ENCODE assay signal across 14 cellular contexts in genomic region chr12:49093746-49094103, GRCh38. TPM values are rescaled to one million over a fixed set of nuclear protein-coding genes. Genes with fewer than 3 reads are reported as not detected.
DNase-seq lines count a peak whose midpoint lies in the region; ATAC-seq lines count a peak whose summit lies in the region.
"Had no signal": no experiment of that assay in that cellular context is flagged by ENCODE, and none has a peak within 500 bp of the region (broad histone marks: within the 10 kb centered on the region; RNA-seq: fewer than 3 reads in every experiment).

No MANE protein-coding gene starts in this region.

- DNase-seq in 8988T, result peak; percentile 30
- DNase-seq in ecto neural progenitor cell (ENCODE audit: low spot score), result peak; percentile 63
- DNase-seq in naive thymus-derived CD4-positive, alpha-beta T cell, result no peak
- DNase-seq: activated naive CD4-positive, alpha-beta T cell treated with anti-CD3 and anti-CD28 coated beads for 36 hours; DMS153; stimulated activated CD4-positive, alpha-beta T cell treated with anti-CD3 and anti-CD28 coated beads, Interleukin-4, amount 100 ng/mL, for 1 hour had no signal

- H3K4me3 ChIP-seq in naive thymus-derived CD4-positive, alpha-beta T cell (ENCODE audit: low read length), result no peak overlapping the region

- peaks cover 0 to 2% (median 0%) of the 10 kb centered on the region in 11 donors for H3K9me3 Mint-ChIP-seq in naive thymus-derived CD4-positive, alpha-beta T cell
- H3K9me3 Mint-ChIP-seq: activated naive CD4-positive, alpha-beta T cell treated with anti-CD3 and anti-CD28 coated beads for 36 hours; mesothelial cell of epicardium had no signal

- ATAC-seq in naive thymus-derived CD4-positive, alpha-beta T cell, result no peak
- no peak for ATAC-seq in GM21529 (IDR thresholded peaks at IDR 0.05; ENCODE audit: unreplicated experiment)
- ATAC-seq in HG03139 (IDR thresholded peaks at IDR 0.05; ENCODE audit: unreplicated experiment), result no peak
- ATAC-seq in GM21526 (IDR thresholded peaks at IDR 0.05; ENCODE audit: low FRiP score, unreplicated experiment), result no peak
- no peak for ATAC-seq in GM19351 (IDR thresholded peaks at IDR 0.05; ENCODE audit: unreplicated experiment)

- intact Hi-C loops in naive thymus-derived CD4-positive, alpha-beta T cell (cut with micrococcal nuclease), result loop anchor here in 1 of 2 donors (5.0 kb wide), 1 partner anchor 254 kb away; the partner anchor contains the start of gene DNAJC22

- POLR2A ChIA-PET in naive thymus-derived CD4-positive, alpha-beta T cell (lab: Charles Lee), result interaction anchor here (2.5 to 4.4 kb wide), 2 partner anchors 16 to 37 kb away, joined by 10 to 21 read pairs; partner anchors contain the start of genes LMBR1L and TUBA1B

- H3K27me3 ChIP-seq in naive thymus-derived CD4-positive, alpha-beta T cell (ENCODE audit: control insufficient read depth in 2 of 2, insufficient read depth in 2 of 2, low read length in 2 of 2), result peaks cover 14 to 35% of the 10 kb centered on the region in 2 donors

- H3K27ac ChIP-seq in naive thymus-derived CD4-positive, alpha-beta T cell (ENCODE audit: low read depth, low read length), result no peak overlapping the region
- H3K27ac ChIP-seq: epithelial cell of prostate had no signal

- peak overlapping the region; percentile 25; the same call in 1 of the 2 replicates for H3K9ac ChIP-seq in ES-I3 (ENCODE audit: low read depth, low read length)

- H3K27me3 Mint-ChIP-seq in naive thymus-derived CD4-positive, alpha-beta T cell, result peaks cover 48 to 62% (median 57%) of the 10 kb centered on the region in 5 donors

- peaks cover 22 to 52% (median 47%) of the 10 kb centered on the region in 7 donors for H3K4me1 Mint-ChIP-seq in naive thymus-derived CD4-positive, alpha-beta T cell

- no peaks in the 10 kb centered on the region for H3K9me3 ChIP-seq in ES-I3 (ENCODE audit: control insufficient read depth, insufficient read depth, low read length)
- H3K9me3 ChIP-seq in naive thymus-derived CD4-positive, alpha-beta T cell (ENCODE audit: control insufficient read depth in 2 of 3, low read length in 3 of 3), result no peaks in the 10 kb centered on the region

- H3K4me3 Mint-ChIP-seq in naive thymus-derived CD4-positive, alpha-beta T cell, result peak overlapping the region in 7 of 10 donors; percentile 13 to 76 (median 35)
- H3K4me3 Mint-ChIP-seq: activated naive CD4-positive, alpha-beta T cell treated with anti-CD3 and anti-CD28 coated beads for 36 hours; mesothelial cell of epicardium had no signal

- peaks cover 14% of the 10 kb centered on the region; the same call in 1 of the 2 replicates for H3K4me1 ChIP-seq in ES-I3 (ENCODE audit: insufficient read depth, low read length)
- peaks cover 31 to 42% of the 10 kb centered on the region in 2 donors for H3K4me1 ChIP-seq in naive thymus-derived CD4-positive, alpha-beta T cell (ENCODE audit: control insufficient read depth in 2 of 2, insufficient read depth in 2 of 2, low read length in 2 of 2)

- H3K36me3 Mint-ChIP-seq in naive thymus-derived CD4-positive, alpha-beta T cell, result peaks cover 0 to 15% (median 4%) of the 10 kb centered on the region in 5 donors

- CTCF ChIA-PET in naive thymus-derived CD4-positive, alpha-beta T cell (lab: Charles Lee), result interaction anchor here (0.7 to 4.3 kb wide), 3 partner anchors 24 to 170 kb away, joined by 3 to 48 read pairs (median 5); partner anchors contain the start of gene RHEBL1

- H3K36me3 ChIP-seq in ES-I3 (ENCODE audit: insufficient read depth, low read length), result no peaks in the 10 kb centered on the region
- H3K36me3 ChIP-seq in naive thymus-derived CD4-positive, alpha-beta T cell (ENCODE audit: control insufficient read depth in 2 of 3, insufficient read depth in 3 of 3, low read length in 3 of 3), result peaks cover 0 to 15% (median 12%) of the 10 kb centered on the region in 3 experiments

- H3K27ac Mint-ChIP-seq in naive thymus-derived CD4-positive, alpha-beta T cell, result no peak overlapping the region
- H3K27ac Mint-ChIP-seq: activated naive CD4-positive, alpha-beta T cell treated with anti-CD3 and anti-CD28 coated beads for 36 hours; mesothelial cell of epicardium had no signal

RNA-seq across cellular contexts. Expression of gene DHH, which starts 0.9 kb away (rescaled TPM):
- total RNA-seq in naive thymus-derived CD4-positive, alpha-beta T cell, result under 1 TPM; 0.24 to 0.91 (median 0.76) TPM
- not detected for polyA plus RNA-seq in naive thymus-derived CD4-positive, alpha-beta T cell
- total RNA-seq: HT1080 had no signal

RNA-seq across cellular contexts. Expression of gene LMBR1L, which starts 16.9 kb away (rescaled TPM):
- 100 to 1,000 TPM in 4 of 5 experiments, 10 to 100 TPM in 1; 67.4 to 328 (median 263) TPM for total RNA-seq in naive thymus-derived CD4-positive, alpha-beta T cell
- 10 to 100 TPM; 40.7 to 58.6 TPM for polyA plus RNA-seq in naive thymus-derived CD4-positive, alpha-beta T cell

RNA-seq across cellular contexts. Expression of gene RHEBL1, which starts 23.9 kb away (rescaled TPM):
- 1 to 10 TPM; 1.8 to 9.4 (median 3.3) TPM for total RNA-seq in naive thymus-derived CD4-positive, alpha-beta T cell
- polyA plus RNA-seq in naive thymus-derived CD4-positive, alpha-beta T cell, result 1 to 10 TPM; 1.8 to 3.8 TPM

RNA-seq across cellular contexts. Expression of gene KMT2D, which starts 33.1 kb away (rescaled TPM):
- total RNA-seq in naive thymus-derived CD4-positive, alpha-beta T cell, result 100 to 1,000 TPM; 129 to 167 (median 151) TPM
- 10 to 100 TPM in 1 of 2 donors, 1 to 10 TPM in 1; 6.6 to 26.4 TPM for polyA plus RNA-seq in naive thymus-derived CD4-positive, alpha-beta T cell

RNA-seq across cellular contexts. Expression of gene TUBA1B, which starts 37.5 kb away (rescaled TPM):
- total RNA-seq in naive thymus-derived CD4-positive, alpha-beta T cell, result 1,000 to 10,000 TPM in 1 of 5 experiments, 100 to 1,000 TPM in 4; 124 to 1,463 (median 279) TPM
- polyA plus RNA-seq in naive thymus-derived CD4-positive, alpha-beta T cell, result 100 to 1,000 TPM; 473 to 648 TPM

Comparison
In these comparisons a context has a peak if more than half of its experiments do, and no peak if none do; other contexts are left out.
1. DNase-seq: peak in 8988T (single experiment) and ecto neural progenitor cell (single experiment); none in naive thymus-derived CD4-positive, alpha-beta T cell (0 of 9).